In the genomic region with DNA sequence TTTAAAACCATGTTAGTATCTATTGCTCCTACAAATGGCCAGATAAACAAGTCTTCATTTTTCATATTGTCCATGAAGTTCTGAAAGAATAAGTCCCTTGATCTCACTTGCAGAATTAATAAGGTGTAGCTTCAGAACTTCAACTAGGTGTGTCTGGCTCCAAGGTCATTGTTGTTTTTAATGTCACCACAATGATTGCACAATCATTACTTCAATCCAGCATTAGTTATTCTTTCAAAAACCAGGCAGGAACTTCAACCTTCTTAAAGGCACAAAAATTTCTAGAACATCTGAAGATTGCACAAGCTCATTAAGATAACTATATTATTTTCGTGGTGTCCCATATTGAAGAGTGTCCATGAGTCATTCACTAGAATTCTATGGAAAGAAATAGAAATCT, we compare ENCODE assay signal across 26 cellular contexts.
DNase-seq lines count a peak whose midpoint lies in the region; ATAC-seq, FAIRE-seq and TF ChIP-seq lines count a peak whose summit lies in the region.
"Had no signal": no experiment of that assay in that cellular context is flagged by ENCODE, and none has a peak within 500 bp of the region (broad histone marks: within the 10 kb centered on the region; RNA-seq: fewer than 3 reads in every experiment).

No MANE protein-coding gene starts in this region.

- no peak for ATAC-seq in HepG2
- ATAC-seq in right lobe of liver, result no peak
- no peak for ATAC-seq in K562
- ATAC-seq: A549, GM23338 had no signal

- no peaks in the 10 kb centered on the region for H3K79me2 ChIP-seq in HepG2 (ENCODE audit: insufficient read depth, low read length)
- no peaks in the 10 kb centered on the region for H3K79me2 ChIP-seq in K562 (ENCODE audit: control insufficient read depth, insufficient read depth, low read length)

- no peak for TF ChIP-seq RAD21 in HepG2 (CRISPR knock-in tag; IDR thresholded peaks at IDR 0.05)
- TF ChIP-seq RAD21 in K562 (CRISPR knock-in tag; conservative IDR thresholded peaks at IDR 0.05 in 1 of 2, IDR thresholded peaks at IDR 0.05 in 1 of 2), result no peak

- CTCF ChIA-PET in HepG2 (lab: Yijun Ruan, JAX; ENCODE audit: low intra/inter-chr PET ratio, low total read pairs), result no interaction called here
- CTCF ChIA-PET in K562 (lab: Yijun Ruan, JAX; ENCODE audit: low intra/inter-chr PET ratio), result no interaction called here
- CTCF ChIA-PET in activated CD4-positive, alpha-beta memory T cell treated with anti-CD3 and anti-CD28 coated beads, Interleukin-2, amount 10 ng/mL, durations not matched to agents 7 days and 5 days (lab: Charles Lee), result no interaction called here

- H4K20me1 ChIP-seq in HepG2 (ENCODE audit: insufficient read depth, low read length) (no peaks in the 10 kb centered on the region), K562 (replicated peaks; ENCODE audit: control insufficient read depth, insufficient read depth, low read length) (no peaks in the 10 kb centered on the region)
- H4K20me1 ChIP-seq: BLaER1 treated with 17β-estradiol and CSF1 and Interleukin-3, amounts not matched to agents 10 nM and 100 nM had no signal

- peaks cover 19% of the 10 kb centered on the region for H3K9me3 Mint-ChIP-seq in activated CD4-positive, alpha-beta memory T cell treated with anti-CD3 and anti-CD28 coated beads, Interleukin-2, amount 10 ng/mL, durations not matched to agents 7 days and 5 days
- H3K9me3 Mint-ChIP-seq: GM23338 had no signal

- H3K27me3 ChIP-seq in HepG2 (ENCODE audit: control insufficient read depth in 1 of 2, insufficient read depth in 2 of 2, low read length in 2 of 2), result no peaks in the 10 kb centered on the region
- H3K27me3 ChIP-seq in right lobe of liver, result no peaks in the 10 kb centered on the region
- H3K27me3 ChIP-seq in K562 (ENCODE audit: control insufficient read depth in 2 of 2, insufficient read depth in 2 of 2, low read length in 2 of 2), result no peaks in the 10 kb centered on the region
- no peaks in the 10 kb centered on the region for H3K27me3 ChIP-seq in thyroid gland
- no peaks in the 10 kb centered on the region for H3K27me3 ChIP-seq in left ventricle myocardium inferior (ENCODE audit: low read depth)
- H3K27me3 ChIP-seq: BE2C; BLaER1 treated with 17β-estradiol and CSF1 and Interleukin-3, amounts not matched to agents 10 nM and 100 nM had no signal

- POLR2A ChIA-PET in HepG2 (lab: Yijun Ruan, JAX) (no interaction called here), K562 (lab: Yijun Ruan, JAX) (no interaction called here)
- POLR2A ChIA-PET in activated CD4-positive, alpha-beta memory T cell treated with anti-CD3 and anti-CD28 coated beads, Interleukin-2, amount 10 ng/mL, durations not matched to agents 7 days and 5 days (lab: Charles Lee), result no interaction called here

- 0% methylated on average over 1 of the region's 1 CpG for WGBS in HepG2 (ENCODE audit: low lambda C conversion rate)
- WGBS in right lobe of liver (ENCODE audit: insufficient coverage, low coverage, low lambda C conversion rate, missing lambda C conversion rate), result 32% methylated on average over 1 of the region's 1 CpG
- 0% methylated on average over 1 of the region's 1 CpG for WGBS in K562 (ENCODE audit: insufficient coverage, low coverage, missing lambda C conversion rate)
- 51 to 66% methylated on average over 1 of the region's 1 CpG for WGBS in thyroid gland, 2 donors

- no peaks in the 10 kb centered on the region for H3K4me1 Mint-ChIP-seq in activated CD4-positive, alpha-beta memory T cell treated with anti-CD3 and anti-CD28 coated beads, Interleukin-2, amount 10 ng/mL, durations not matched to agents 7 days and 5 days
- H3K4me1 Mint-ChIP-seq: CD14-positive monocyte; CD8-positive, alpha-beta memory T cell; GM23338 had no signal

- no peak overlapping the region for H3K4me3 Mint-ChIP-seq in activated CD4-positive, alpha-beta memory T cell treated with anti-CD3 and anti-CD28 coated beads, Interleukin-2, amount 10 ng/mL, durations not matched to agents 7 days and 5 days
- H3K4me3 Mint-ChIP-seq: CD14-positive monocyte; CD4-positive, alpha-beta T cell; CD8-positive, alpha-beta memory T cell; GM23338; HFFc6 had no signal

- no peak for TF ChIP-seq EP300 in HepG2 (IDR thresholded peaks at IDR 0.05; ENCODE audit: low read depth in 2 of 2, low read length in 2 of 2)
- no peak for TF ChIP-seq EP300 in HepG2 (CRISPR knock-in tag; IDR thresholded peaks at IDR 0.05; ENCODE audit: borderline replicate concordance)
- no peak for TF ChIP-seq EP300 in K562 (IDR thresholded peaks at IDR 0.05; ENCODE audit: low read length)

- no peaks in the 10 kb centered on the region for H3K9me1 ChIP-seq in K562 (ENCODE audit: control insufficient read depth, insufficient read depth, low read length)

- in situ Hi-C loops in HepG2 (cut with HindIII; ENCODE audit: extremely low pct_ligation_motif_present, low pct_unique_long_range_greater_than_20kb) (no loop called here), K562 (cut with MboI) (no loop called here)

- H3K4me3 ChIP-seq in HepG2 (replicated peaks in 1 of 3; ENCODE audit: insufficient read depth in 1 of 3, low read depth in 2 of 3, low read length in 3 of 3) (no peak overlapping the region), right lobe of liver (no peak overlapping the region), K562 (no peak overlapping the region), thyroid gland (replicated peaks in 1 of 3) (no peak overlapping the region), left ventricle myocardium inferior (no peak overlapping the region)
- H3K4me3 ChIP-seq: A549; BLaER1 treated with 17β-estradiol and CSF1 and Interleukin-3, amounts not matched to agents 10 nM and 100 nM; GM23338; HAP-1 had no signal

- DNase-seq in HepG2 (ENCODE audit: low spot score), result no peak
- DNase-seq in right lobe of liver, result no peak
- no peak for DNase-seq in K562 (ENCODE audit: extremely low read depth in 1 of 4, low spot score in 3 of 4)
- peak; percentile 25 for DNase-seq in renal cortical epithelial cell (ENCODE audit: low read depth)
- DNase-seq in activated CD4-positive, alpha-beta memory T cell treated with anti-CD3 and anti-CD28 coated beads, Interleukin-2, amount 10 ng/mL, durations not matched to agents 7 days and 5 days, result no peak
- DNase-seq in thyroid gland, result no peak
- no peak for DNase-seq in left ventricle myocardium inferior
- DNase-seq: ACHN; AML-193; BE2C; CD4-positive, alpha-beta T cell; CD8-positive, alpha-beta memory T cell; DMS 273 treated with DMSO at 0.1 percent for 48 hours; DMS79; GF-D8; HFFc6 had no signal

- intact Hi-C loops in HepG2 (cut with micrococcal nuclease; ENCODE audit: unreplicated experiment), result no loop called here
- intact Hi-C loops in right lobe of liver (cut with DNase I), result no loop called here
- intact Hi-C loops in K562 (cut with micrococcal nuclease), result no loop called here
- intact Hi-C loops in thyroid gland (cut with DNase I), result no loop called here
- intact Hi-C loops in left ventricle myocardium inferior (cut with micrococcal nuclease), result no loop called here

- TF ChIP-seq CTCF in HepG2 (CRISPR knock-in tag; IDR thresholded peaks at IDR 0.05) (no peak), right lobe of liver (IDR thresholded peaks at IDR 0.05) (no peak), K562 (IDR thresholded peaks at IDR 0.05 in 2 of 3, conservative IDR thresholded peaks at IDR 0.05 in 1 of 3; ENCODE audit: insufficient read depth in 2 of 3, low read depth in 1 of 3, low read length in 3 of 3) (no peak), thyroid gland (IDR thresholded peaks at IDR 0.05) (no peak), left ventricle myocardium inferior (IDR thresholded peaks at IDR 0.05; ENCODE audit: borderline replicate concordance) (no peak)

- H3K9ac ChIP-seq in HepG2 (ENCODE audit: insufficient read depth, low read depth, low read length) (no peak overlapping the region), K562 (ENCODE audit: insufficient read depth in 1 of 2, low read depth in 2 of 2, low read length in 2 of 2) (no peak overlapping the region)
- H3K9ac ChIP-seq: BLaER1 treated with 17β-estradiol and CSF1 and Interleukin-3, amounts not matched to agents 10 nM and 100 nM had no signal

- H3K4me1 ChIP-seq in HepG2 (ENCODE audit: insufficient read depth, low read length), result no peaks in the 10 kb centered on the region
- H3K4me1 ChIP-seq in right lobe of liver, result no peaks in the 10 kb centered on the region
- H3K4me1 ChIP-seq in K562 (replicated peaks in 1 of 2; ENCODE audit: control insufficient read depth in 2 of 2, insufficient read depth in 2 of 2, low read length in 2 of 2), result no peaks in the 10 kb centered on the region
- no peaks in the 10 kb centered on the region for H3K4me1 ChIP-seq in thyroid gland
- no peaks in the 10 kb centered on the region for H3K4me1 ChIP-seq in left ventricle myocardium inferior
- H3K4me1 ChIP-seq: A549; BE2C; BLaER1 treated with 17β-estradiol and CSF1 and Interleukin-3, amounts not matched to agents 10 nM and 100 nM; HAP-1 had no signal

- H3K9me3 ChIP-seq in HepG2 (ENCODE audit: low read length) (peaks cover 72% of the 10 kb centered on the region), right lobe of liver (no peaks in the 10 kb centered on the region), K562 (replicated peaks; ENCODE audit: control insufficient read depth, insufficient read depth, low read depth, low read length) (no peaks in the 10 kb centered on the region; the same call in 1 of the 2 replicates), thyroid gland (no peaks in the 10 kb centered on the region), left ventricle myocardium inferior (replicated peaks) (no peaks in the 10 kb centered on the region)
- H3K9me3 ChIP-seq: A549; BE2C; BLaER1 treated with 17β-estradiol and CSF1 and Interleukin-3, amounts not matched to agents 10 nM and 100 nM; HAP-1 had no signal

- no peak overlapping the region for H3K27ac Mint-ChIP-seq in activated CD4-positive, alpha-beta memory T cell treated with anti-CD3 and anti-CD28 coated beads, Interleukin-2, amount 10 ng/mL, durations not matched to agents 7 days and 5 days
- H3K27ac Mint-ChIP-seq: CD14-positive monocyte; CD4-positive, alpha-beta T cell; CD8-positive, alpha-beta memory T cell; GM23338; HFFc6 had no signal

- FAIRE-seq in HepG2 (lab: Jason Lieb, UNC), result no peak
- no peak for FAIRE-seq in K562 (lab: Jason Lieb, UNC)
- FAIRE-seq: A549, D721Med, GM12891, GM18507, H54 had no signal

- H3K36me3 ChIP-seq in HepG2 (replicated peaks in 1 of 2; ENCODE audit: control insufficient read depth in 1 of 2, insufficient read depth in 2 of 2, low read length in 2 of 2), result no peaks in the 10 kb centered on the region
- no peaks in the 10 kb centered on the region for H3K36me3 ChIP-seq in right lobe of liver
- no peaks in the 10 kb centered on the region for H3K36me3 ChIP-seq in K562 (ENCODE audit: control insufficient read depth, insufficient read depth, low read length)
- no peaks in the 10 kb centered on the region for H3K36me3 ChIP-seq in thyroid gland
- no peaks in the 10 kb centered on the region for H3K36me3 ChIP-seq in left ventricle myocardium inferior
- H3K36me3 ChIP-seq: BE2C; BLaER1 treated with 17β-estradiol and CSF1 and Interleukin-3, amounts not matched to agents 10 nM and 100 nM; HAP-1 had no signal

- no TSS peak for BruUV-seq in HepG2 (replicated peaks; lab: Mats Ljungman, UMichigan)
- BruUV-seq in K562 (replicated peaks; lab: Mats Ljungman, UMichigan), result no TSS peak

- H3K36me3 Mint-ChIP-seq in activated CD4-positive, alpha-beta memory T cell treated with anti-CD3 and anti-CD28 coated beads, Interleukin-2, amount 10 ng/mL, durations not matched to agents 7 days and 5 days (ENCODE audit: low read depth), result no peaks in the 10 kb centered on the region
- H3K36me3 Mint-ChIP-seq: CD14-positive monocyte; CD8-positive, alpha-beta memory T cell had no signal

- no peak overlapping the region for H2AFZ ChIP-seq in HepG2 (ENCODE audit: low read length)
- no peak overlapping the region for H2AFZ ChIP-seq in K562 (ENCODE audit: low read depth, low read length)
- H2AFZ ChIP-seq: GM23338 had no signal

- no peaks in the 10 kb centered on the region for H3K27me3 Mint-ChIP-seq in activated CD4-positive, alpha-beta memory T cell treated with anti-CD3 and anti-CD28 coated beads, Interleukin-2, amount 10 ng/mL, durations not matched to agents 7 days and 5 days
- H3K27me3 Mint-ChIP-seq: CD4-positive, alpha-beta T cell; CD8-positive, alpha-beta memory T cell had no signal

- H3K27ac ChIP-seq in HepG2 (ENCODE audit: extremely low read length, insufficient read depth, low read length) (no peak overlapping the region), right lobe of liver (no peak overlapping the region), K562 (ENCODE audit: extremely low read depth, low read depth, low read length) (no peak overlapping the region), thyroid gland (no peak overlapping the region), left ventricle myocardium inferior (replicated peaks) (no peak overlapping the region)
- H3K27ac ChIP-seq: 22Rv1; A549; BLaER1 treated with 17β-estradiol and CSF1 and Interleukin-3, amounts not matched to agents 10 nM and 100 nM had no signal

- no peak overlapping the region for H3K4me2 ChIP-seq in HepG2 (ENCODE audit: low read depth, low read length)
- H3K4me2 ChIP-seq in K562 (ENCODE audit: insufficient read depth, low read length), result no peak overlapping the region
- H3K4me2 ChIP-seq: A549; BLaER1 treated with 17β-estradiol and CSF1 and Interleukin-3, amounts not matched to agents 10 nM and 100 nM; GM23338 had no signal

- TF ChIP-seq POLR2A in HepG2 (IDR thresholded peaks at IDR 0.05; ENCODE audit: insufficient read depth in 1 of 2, low read depth in 2 of 2, low read length in 2 of 2) (no peak), right lobe of liver (IDR thresholded peaks at IDR 0.05) (no peak), K562 (conservative IDR thresholded peaks at IDR 0.05) (no peak), thyroid gland (IDR thresholded peaks at IDR 0.05) (no peak)
